In genomic region chr10:132551808-132552130, GRCh38 we compare ENCODE assay signal across 13 cellular contexts. TPM values are rescaled to one million over a fixed set of nuclear protein-coding genes. Genes with fewer than 3 reads are reported as not detected.
DNase-seq lines count a peak whose midpoint lies in the region; ATAC-seq and TF ChIP-seq lines count a peak whose summit lies in the region.
"Had no signal": no experiment of that assay in that cellular context is flagged by ENCODE, and none has a peak within 500 bp of the region (broad histone marks: within the 10 kb centered on the region; RNA-seq: fewer than 3 reads in every experiment).

No MANE protein-coding gene starts in this region.

- CTCF ChIA-PET in activated CD4-positive, alpha-beta T cell treated with anti-CD3 and anti-CD28 coated beads, Interleukin-2, amount 10 ng/mL, durations not matched to agents 7 days and 5 days (lab: Charles Lee), result interaction anchor here (0.9 to 2.2 kb wide), 3 partner anchors 11 to 82 kb away, joined by 3 to 7 read pairs (median 3); no protein-coding TSS in a partner anchor
- CTCF ChIA-PET in activated B cell treated with CpG ODN at 0.5 μM for 24 hours (lab: Charles Lee) (interaction anchor here (0.8 to 3.1 kb wide), 10 partner anchors 10 to 92 kb away, joined by 3 to 18 read pairs (median 4); no protein-coding TSS in a partner anchor), SK-N-SH (lab: Yijun Ruan, JAX) (no interaction called here)

- H3K9ac ChIP-seq in SK-N-SH, result no peak overlapping the region

- in situ Hi-C loops in brain microvascular endothelial cell (cut with HindIII; ENCODE audit: low pct_ligation_motif_present, low sequenced_read_pairs), result no loop called here

- H3K27ac Mint-ChIP-seq in activated CD4-positive, alpha-beta T cell treated with anti-CD3 and anti-CD28 coated beads, Interleukin-2, amount 10 ng/mL, durations not matched to agents 7 days and 5 days, result peak overlapping the region; percentile 85
- H3K27ac Mint-ChIP-seq in activated B cell treated with CpG ODN at 0.5 μM for 24 hours, result peak overlapping the region; percentile 91
- H3K27ac Mint-ChIP-seq: brain had no signal

- H3K27ac ChIP-seq in spleen (peak overlapping the region; percentile 79 to 95 (median 88)), brain microvascular endothelial cell (no peak overlapping the region), SK-N-SH (ENCODE audit: low read depth in 2 of 2, low read length in 1 of 2) (no peak overlapping the region)
- H3K27ac ChIP-seq: A549, SJSA1 had no signal

- H3K9me2 ChIP-seq in SK-N-SH, result no peaks in the 10 kb centered on the region

- TF ChIP-seq RAD21 in SK-N-SH (IDR thresholded peaks at IDR 0.05; ENCODE audit: low read length), result no peak

- H3K4me3 Mint-ChIP-seq in activated CD4-positive, alpha-beta T cell treated with anti-CD3 and anti-CD28 coated beads, Interleukin-2, amount 10 ng/mL, durations not matched to agents 7 days and 5 days, result peak overlapping the region; percentile 48
- peak overlapping the region; percentile 72 for H3K4me3 Mint-ChIP-seq in activated B cell treated with CpG ODN at 0.5 μM for 24 hours
- H3K4me3 Mint-ChIP-seq: brain had no signal

- 36 to 58% (median 55%) methylated on average over 8 of the region's 8 CpGs for WGBS in spleen, 5 donors
- WGBS in SK-N-SH (ENCODE audit: low lambda C conversion rate), result 88% methylated on average over 4 of the region's 8 CpGs

- POLR2A ChIA-PET in activated CD4-positive, alpha-beta T cell treated with anti-CD3 and anti-CD28 coated beads, Interleukin-2, amount 10 ng/mL, durations not matched to agents 7 days and 5 days (lab: Charles Lee), result no interaction called here
- POLR2A ChIA-PET in activated B cell treated with CpG ODN at 0.5 μM for 24 hours (lab: Charles Lee), result interaction anchor here (1.1 to 3.7 kb wide), 6 partner anchors 8 to 42 kb away, joined by 3 to 37 read pairs (median 10); no protein-coding TSS in a partner anchor
- POLR2A ChIA-PET in SK-N-SH (lab: Yijun Ruan, JAX), result no interaction called here

- peaks cover 32% of the 10 kb centered on the region for H3K4me1 Mint-ChIP-seq in activated CD4-positive, alpha-beta T cell treated with anti-CD3 and anti-CD28 coated beads, Interleukin-2, amount 10 ng/mL, durations not matched to agents 7 days and 5 days
- H3K4me1 Mint-ChIP-seq in activated B cell treated with CpG ODN at 0.5 μM for 24 hours, result peaks cover 50% of the 10 kb centered on the region

- H3K9me3 ChIP-seq in spleen (no peaks in the 10 kb centered on the region), SK-N-SH (no peaks in the 10 kb centered on the region)
- H3K9me3 ChIP-seq: A549, SJSA1 had no signal

- H3K27me3 ChIP-seq in spleen (replicated peaks in 1 of 7) (no peaks in the 10 kb centered on the region), brain microvascular endothelial cell (replicated peaks) (no peaks in the 10 kb centered on the region), SK-N-SH (ENCODE audit: insufficient read depth) (no peaks in the 10 kb centered on the region)
- H3K27me3 ChIP-seq: SJSA1 had no signal

- peaks cover 58% of the 10 kb centered on the region for H4K20me1 ChIP-seq in SK-N-SH (ENCODE audit: insufficient read depth)

- peak overlapping the region in 2 of 8 donors; percentile 3 to 60 for H3K4me3 ChIP-seq in spleen
- H3K4me3 ChIP-seq in brain microvascular endothelial cell (ENCODE audit: low read depth, low read length), result no peak overlapping the region
- no peak overlapping the region for H3K4me3 ChIP-seq in SK-N-SH (ENCODE audit: low read depth in 2 of 2, low read length in 1 of 2)
- H3K4me3 ChIP-seq: A549, SJSA1 had no signal

- no peaks in the 10 kb centered on the region for H3F3A ChIP-seq in SK-N-SH (replicated peaks; ENCODE audit: insufficient read depth)

- H3K27me3 Mint-ChIP-seq in activated CD4-positive, alpha-beta T cell treated with anti-CD3 and anti-CD28 coated beads, Interleukin-2, amount 10 ng/mL, durations not matched to agents 7 days and 5 days, result no peaks in the 10 kb centered on the region
- no peaks in the 10 kb centered on the region for H3K27me3 Mint-ChIP-seq in activated B cell treated with CpG ODN at 0.5 μM for 24 hours
- H3K27me3 Mint-ChIP-seq: brain had no signal

- DNase-seq in activated CD4-positive, alpha-beta T cell treated with anti-CD3 and anti-CD28 coated beads, Interleukin-2, amount 10 ng/mL, durations not matched to agents 7 days and 5 days, result no peak
- no peak for DNase-seq in activated CD4-positive, alpha-beta T cell treated with anti-CD3 and anti-CD28 coated beads for 1 hour
- DNase-seq in activated B cell treated with CpG ODN at 0.5 μM for 24 hours, result no peak
- DNase-seq in spleen, result no peak
- DNase-seq in brain microvascular endothelial cell, result no peak
- no peak for DNase-seq in SK-N-SH
- no peak for DNase-seq in cerebellum (ENCODE audit: low spot score)
- DNase-seq: NCI-H446 had no signal

- H3K4me1 ChIP-seq in spleen (peaks cover 33 to 84% (median 65%) of the 10 kb centered on the region in 6 donors), SK-N-SH (ENCODE audit: control insufficient read depth in 1 of 2, insufficient read depth in 2 of 2, low read depth in 1 of 2, low read length in 1 of 2) (no peaks in the 10 kb centered on the region; a peak in 1 of 4 replicates)
- H3K4me1 ChIP-seq: A549, SJSA1 had no signal

- ATAC-seq in HG02840 (IDR thresholded peaks at IDR 0.05; ENCODE audit: low FRiP score, unreplicated experiment) (peak; percentile 10), activated B cell treated with CpG ODN at 0.5 μM for 24 hours (ENCODE audit: low read depth) (peak; percentile 1)
- ATAC-seq: right cardiac atrium had no signal

- TF ChIP-seq CTCF in activated B cell treated with CpG ODN at 0.5 μM for 24 hours (IDR thresholded peaks at IDR 0.05), result no peak
- no peak for TF ChIP-seq CTCF in spleen (IDR thresholded peaks at IDR 0.05 in 8 of 11, conservative IDR thresholded peaks at IDR 0.05 in 3 of 11)
- no peak for TF ChIP-seq CTCF in brain microvascular endothelial cell (IDR thresholded peaks at IDR 0.05; ENCODE audit: low read depth, low read length, missing control alignments)
- TF ChIP-seq CTCF in SK-N-SH (IDR thresholded peaks at IDR 0.05), result no peak

- intact Hi-C loops in activated B cell treated with CpG ODN at 0.5 μM for 24 hours (cut with micrococcal nuclease) (loop anchor here (1.0 kb wide), 3 partner anchors 14 to 93 kb away; partner anchors contain the start of gene INPP5A), spleen (cut with DNase I; ENCODE audit: low total_unique reads) (no loop called here)

- H3K4me2 ChIP-seq in SK-N-SH, result no peak overlapping the region
- H3K4me2 ChIP-seq: A549 had no signal

- H3K36me3 Mint-ChIP-seq in activated CD4-positive, alpha-beta T cell treated with anti-CD3 and anti-CD28 coated beads, Interleukin-2, amount 10 ng/mL, durations not matched to agents 7 days and 5 days (ENCODE audit: low read depth), result no peaks in the 10 kb centered on the region
- H3K36me3 Mint-ChIP-seq in activated B cell treated with CpG ODN at 0.5 μM for 24 hours (ENCODE audit: low read depth), result no peaks in the 10 kb centered on the region
- H3K36me3 Mint-ChIP-seq: brain had no signal

- TF ChIP-seq EP300 in SK-N-SH (IDR thresholded peaks at IDR 0.05; ENCODE audit: borderline replicate concordance in 1 of 2, low read depth in 1 of 2, low read length in 1 of 2), result no peak

- TF ChIP-seq POLR2A in spleen (IDR thresholded peaks at IDR 0.05), result no peak

- H2AFZ ChIP-seq in SK-N-SH (ENCODE audit: low read depth), result no peak overlapping the region

- H3K79me2 ChIP-seq in SK-N-SH (ENCODE audit: insufficient read depth), result peaks cover 21% of the 10 kb centered on the region

- H3K9me3 Mint-ChIP-seq in activated CD4-positive, alpha-beta T cell treated with anti-CD3 and anti-CD28 coated beads, Interleukin-2, amount 10 ng/mL, durations not matched to agents 7 days and 5 days, result no peaks in the 10 kb centered on the region
- no peaks in the 10 kb centered on the region for H3K9me3 Mint-ChIP-seq in activated B cell treated with CpG ODN at 0.5 μM for 24 hours
- H3K9me3 Mint-ChIP-seq: brain had no signal

- H3K36me3 ChIP-seq in spleen (no peaks in the 10 kb centered on the region), brain microvascular endothelial cell (replicated peaks) (no peaks in the 10 kb centered on the region), SK-N-SH (replicated peaks in 1 of 2; ENCODE audit: control insufficient read depth in 1 of 2, insufficient read depth in 2 of 2, low read length in 1 of 2) (no peaks in the 10 kb centered on the region)
- H3K36me3 ChIP-seq: SJSA1 had no signal

TF ChIP-seq in SK-N-SH, 30 proteins besides CTCF, POLR2A, EP300 and RAD21 (continues in another document):
- no peak for TF ChIP-seq GABPA (IDR thresholded peaks at IDR 0.05; ENCODE audit: low read depth)
- no peak for TF ChIP-seq POLR2AphosphoS5 (IDR thresholded peaks at IDR 0.05; ENCODE audit: low read depth, low read length)
- no peak for TF ChIP-seq RCOR1 (IDR thresholded peaks at IDR 0.05; ENCODE audit: low read length)
- TF ChIP-seq MEF2A (IDR thresholded peaks at IDR 0.05; ENCODE audit: borderline replicate concordance, low read depth), result no peak
- TF ChIP-seq JUND (IDR thresholded peaks at IDR 0.05), result no peak
- TF ChIP-seq, protein P1, sequence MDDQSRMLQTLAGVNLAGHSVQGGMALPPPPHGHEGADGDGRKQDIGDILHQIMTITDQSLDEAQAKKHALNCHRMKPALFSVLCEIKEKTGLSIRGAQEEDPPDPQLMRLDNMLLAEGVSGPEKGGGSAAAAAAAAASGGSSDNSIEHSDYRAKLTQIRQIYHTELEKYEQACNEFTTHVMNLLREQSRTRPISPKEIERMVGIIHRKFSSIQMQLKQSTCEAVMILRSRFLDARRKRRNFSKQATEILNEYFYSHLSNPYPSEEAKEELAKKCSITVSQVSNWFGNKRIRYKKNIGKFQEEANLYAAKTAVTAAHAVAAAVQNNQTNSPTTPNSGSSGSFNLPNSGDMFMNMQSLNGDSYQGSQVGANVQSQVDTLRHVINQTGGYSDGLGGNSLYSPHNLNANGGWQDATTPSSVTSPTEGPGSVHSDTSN (IDR thresholded peaks at IDR 0.05), result no peak
- TF ChIP-seq MXI1 (IDR thresholded peaks at IDR 0.05; ENCODE audit: low read depth, low read length), result no peak
- no peak for TF ChIP-seq TAF1 (IDR thresholded peaks at IDR 0.05; ENCODE audit: borderline replicate concordance, low read depth, low read length)
- no peak for TF ChIP-seq GATA2 (CRISPR knock-in tag; IDR thresholded peaks at IDR 0.05)

RNA-seq across cellular contexts. Expression of gene INPP5A, which starts 14.2 kb away (rescaled TPM):
- total RNA-seq in activated CD4-positive, alpha-beta T cell treated with anti-CD3 and anti-CD28 coated beads, Interleukin-2, amount 10 ng/mL, durations not matched to agents 7 days and 5 days, result 1 to 10 TPM; 9.1 to 9.9 TPM
- total RNA-seq in activated B cell treated with CpG ODN at 0.5 μM for 24 hours (20.5 and 24.9 TPM in 2 replicates), spleen (10 to 100 TPM; 24.7 to 41.3 (median 33.7) TPM), cerebellum (18.7 TPM)
- polyA plus RNA-seq in spleen (10 to 100 TPM; 11.1 to 16.5 (median 11.7) TPM), SK-N-SH (2012; rRNA removed) (12.0 and 12.9 TPM in 2 replicates)
- 11.2 and 11.8 TPM in 2 replicates for polyA plus RNA-seq in SK-N-SH (2012; cell fraction: cytosol; rRNA removed)
- 9.6 and 10.9 TPM in 2 replicates for polyA plus RNA-seq in SK-N-SH (2012; cell fraction: nucleus; rRNA removed)

Comparison
In these comparisons a context has a peak if more than half of its experiments do, and no peak if none do; other contexts are left out.
1. H3K27ac ChIP-seq: peak in spleen (8 of 8); none in brain microvascular endothelial cell (single experiment) and SK-N-SH (0 of 2).